8 cellular contexts compared by ENCODE assay signal in genomic region chr1:207825719-207826556, GRCh38.
A peak's percentile ranks its signal among the peaks of the same experiment; 100 is the strongest.
DNase-seq lines count a peak whose midpoint lies in the region; ATAC-seq and TF ChIP-seq lines count a peak whose summit lies in the region.

No MANE protein-coding gene starts in this region.

- CTCF ChIA-PET in naive thymus-derived CD4-positive, alpha-beta T cell (lab: Charles Lee): interaction anchor here (0.6 to 6.6 kb wide), 8 partner anchors 11 to 144 kb away, joined by 3 to 145 read pairs (median 6); no protein-coding TSS in a partner anchor

- POLR2A ChIA-PET in naive thymus-derived CD4-positive, alpha-beta T cell (lab: Charles Lee): interaction anchor here (1.2 to 17.1 kb wide), 4 partner anchors 17 to 58 kb away, joined by 3 to 547 read pairs (median 39); no protein-coding TSS in a partner anchor

- H3K27ac ChIP-seq in ACC112 (ENCODE audit: low read depth, low read length) (peak overlapping the region; percentile 98), ectodermal cell (ENCODE audit: insufficient read depth, low read depth, low read length, poor library complexity, severe bottlenecking) (peak overlapping the region; percentile 39), stomach (peak overlapping the region; percentile 97 to 99 (median 97))
- H3K27ac ChIP-seq in naive thymus-derived CD4-positive, alpha-beta T cell (ENCODE audit: low read depth, low read length): peak overlapping the region; percentile 88

- intact Hi-C loops in naive thymus-derived CD4-positive, alpha-beta T cell (cut with micrococcal nuclease): loop anchor here (1.0 to 10.0 kb wide), 4 partner anchors 29 to 901 kb away; partner anchors contain the start of genes CD46 (in 1 of the 2) and FCMR (in 1 of the 2)
- intact Hi-C loops in stomach (cut with DNase I; ENCODE audit: low total_unique reads): no loop called here

- no peak for TF ChIP-seq CTCF in stomach (IDR thresholded peaks at IDR 0.05)
- no peak for TF ChIP-seq CTCF in chondrocyte (IDR thresholded peaks at IDR 0.05)

- no peaks in the 10 kb centered on the region for H3K36me3 ChIP-seq in ACC112 (ENCODE audit: insufficient read depth, low read length)
- no peaks in the 10 kb centered on the region for H3K36me3 ChIP-seq in ectodermal cell (ENCODE audit: control insufficient read depth, insufficient read depth, low read length)
- H3K36me3 ChIP-seq in naive thymus-derived CD4-positive, alpha-beta T cell (ENCODE audit: control insufficient read depth in 2 of 3, insufficient read depth in 3 of 3, low read length in 3 of 3): no peaks in the 10 kb centered on the region
- H3K36me3 ChIP-seq in stomach: peaks cover 0 to 9% (median 3%) of the 10 kb centered on the region in 4 donors

- H3K27me3 ChIP-seq in ACC112 (ENCODE audit: insufficient read depth, low read length) (no peaks in the 10 kb centered on the region), ectodermal cell (ENCODE audit: control insufficient read depth, insufficient read depth, low read length, poor library complexity, severe bottlenecking) (no peaks in the 10 kb centered on the region), stomach (no peaks in the 10 kb centered on the region)
- H3K27me3 ChIP-seq in naive thymus-derived CD4-positive, alpha-beta T cell (ENCODE audit: control insufficient read depth in 2 of 2, insufficient read depth in 2 of 2, low read length in 2 of 2): no peaks in the 10 kb centered on the region

- H3K9me3 ChIP-seq in ectodermal cell (ENCODE audit: control insufficient read depth, low read length): no peaks in the 10 kb centered on the region
- no peaks in the 10 kb centered on the region for H3K9me3 ChIP-seq in naive thymus-derived CD4-positive, alpha-beta T cell (ENCODE audit: control insufficient read depth in 2 of 3, low read length in 3 of 3)
- no peaks in the 10 kb centered on the region for H3K9me3 ChIP-seq in stomach

- no peak for TF ChIP-seq POLR2A in stomach (IDR thresholded peaks at IDR 0.05)

- TF ChIP-seq EP300 in stomach (IDR thresholded peaks at IDR 0.05): no peak

- DNase-seq in activated CD4-positive, alpha-beta T cell treated with anti-CD3 and anti-CD28 coated beads for 4 hours: peak; percentile 78 to 81
- DNase-seq in naive thymus-derived CD4-positive, alpha-beta T cell: peak; percentile 57 to 93 (median 84)
- DNase-seq in stomach (peak; percentile 82), chondrocyte (ENCODE audit: low spot score) (no peak)

- H3K4me3 Mint-ChIP-seq in naive thymus-derived CD4-positive, alpha-beta T cell: peak overlapping the region; percentile 88 to 96 (median 95)
- no peak overlapping the region for H3K4me3 Mint-ChIP-seq in chondrocyte (ENCODE audit: unreplicated experiment)

- H3K36me3 Mint-ChIP-seq in naive thymus-derived CD4-positive, alpha-beta T cell: peaks cover 0 to 17% (median 11%) of the 10 kb centered on the region in 5 donors
- H3K36me3 Mint-ChIP-seq in chondrocyte (ENCODE audit: low read depth): no peaks in the 10 kb centered on the region

- peaks cover 78 to 97% (median 93%) of the 10 kb centered on the region in 7 donors for H3K4me1 Mint-ChIP-seq in naive thymus-derived CD4-positive, alpha-beta T cell
- peaks cover 40% of the 10 kb centered on the region for H3K4me1 Mint-ChIP-seq in chondrocyte (ENCODE audit: low read depth)

- H3K9me3 Mint-ChIP-seq in naive thymus-derived CD4-positive, alpha-beta T cell: peaks cover 0 to 16% (median 0%) of the 10 kb centered on the region in 11 donors
- no peaks in the 10 kb centered on the region for H3K9me3 Mint-ChIP-seq in chondrocyte (ENCODE audit: low read depth)

- 94 to 96% methylated on average over 18 of the region's 18 CpGs for WGBS in ectodermal cell, 2 experiments
- WGBS in stomach, 5 donors: 9 to 28% (median 12%) methylated on average over 18 of the region's 18 CpGs

- peaks cover 0 to 6% (median 0%) of the 10 kb centered on the region in 5 donors for H3K27me3 Mint-ChIP-seq in naive thymus-derived CD4-positive, alpha-beta T cell
- H3K27me3 Mint-ChIP-seq in chondrocyte (ENCODE audit: low read depth): no peaks in the 10 kb centered on the region

- ATAC-seq in GM19351 (IDR thresholded peaks at IDR 0.05; ENCODE audit: unreplicated experiment) (peak; percentile 66), HG03520 (IDR thresholded peaks at IDR 0.05; ENCODE audit: unreplicated experiment) (peak; percentile 65)
- peak; percentile 81 for ATAC-seq in naive thymus-derived CD4-positive, alpha-beta T cell

- H3K27ac Mint-ChIP-seq in naive thymus-derived CD4-positive, alpha-beta T cell: peak overlapping the region; percentile 96 to 100 (median 98)
- H3K27ac Mint-ChIP-seq in chondrocyte (ENCODE audit: unreplicated experiment): no peak overlapping the region

- H3K4me1 ChIP-seq in ACC112 (ENCODE audit: control insufficient read depth, insufficient read depth, low read length, unreplicated experiment): peaks cover 53% of the 10 kb centered on the region
- H3K4me1 ChIP-seq in ectodermal cell (ENCODE audit: control insufficient read depth, insufficient read depth, low read length): peaks cover 6% of the 10 kb centered on the region
- H3K4me1 ChIP-seq in naive thymus-derived CD4-positive, alpha-beta T cell (ENCODE audit: control insufficient read depth in 2 of 2, insufficient read depth in 2 of 2, low read length in 2 of 2): peaks cover 29 to 64% of the 10 kb centered on the region in 2 donors
- H3K4me1 ChIP-seq in stomach: peaks cover 60 to 85% (median 71%) of the 10 kb centered on the region in 4 donors

- H3K4me3 ChIP-seq in ACC112 (ENCODE audit: low read depth, low read length) (peak overlapping the region; percentile 38), ectodermal cell (ENCODE audit: insufficient read depth, low read depth, low read length) (no peak overlapping the region), stomach (peak overlapping the region; percentile 13 to 83 (median 28))
- peak overlapping the region; percentile 48 for H3K4me3 ChIP-seq in naive thymus-derived CD4-positive, alpha-beta T cell (ENCODE audit: low read length)

- peaks cover 43% of the 10 kb centered on the region for H3K79me2 ChIP-seq in ACC112 (ENCODE audit: control insufficient read depth, insufficient read depth, low read length, unreplicated experiment)

- peak overlapping the region; percentile 85 for H2AFZ ChIP-seq in ACC112 (ENCODE audit: low read length, unreplicated experiment)

Comparison
In these comparisons a context has a peak if more than half of its experiments do, and no peak if none do; other contexts are left out.
1. H3K27ac ChIP-seq: peak in every context shown above with its lines; median percentile 98 in ACC112; 97 in stomach; 88 in naive thymus-derived CD4-positive, alpha-beta T cell; 39 in ectodermal cell.